Comparison of ENCODE assay signal across 8 cellular contexts in genomic region chr22:50498322-50498861, GRCh38. TPM values are rescaled to one million over a fixed set of nuclear protein-coding genes. Genes with fewer than 3 reads are reported as not detected.
DNase-seq lines count a peak whose midpoint lies in the region; ATAC-seq and TF ChIP-seq lines count a peak whose summit lies in the region.

No MANE protein-coding gene starts in this region.

- no peaks in the 10 kb centered on the region for H3K4me1 ChIP-seq in lung (ENCODE audit: control insufficient read depth in 2 of 2, insufficient read depth in 2 of 2, low read length in 2 of 2)

- H3K27ac ChIP-seq in lung (ENCODE audit: low read depth in 1 of 2, low read length in 1 of 2), result no peak overlapping the region

- WGBS in lung, 2 donors, result 11 to 18% methylated on average over 13 of the region's 13 CpGs

- peak; percentile 78 for TF ChIP-seq CTCF in lung (IDR thresholded peaks at IDR 0.05; ENCODE audit: control extremely low read depth, extremely low read depth)

- H3K36me3 ChIP-seq in lung (ENCODE audit: control insufficient read depth in 2 of 2, insufficient read depth in 2 of 2, low read length in 2 of 2), result peaks cover 0 to 12% of the 10 kb centered on the region in 2 donors

- H3K27me3 ChIP-seq in lung (ENCODE audit: control insufficient read depth, insufficient read depth), result no peaks in the 10 kb centered on the region

- no peak overlapping the region for H3K4me3 ChIP-seq in lung

- peak; percentile 81 for ATAC-seq in lung (ENCODE audit: insufficient read depth, low FRiP score)
- ATAC-seq in HG02588 (IDR thresholded peaks at IDR 0.05; ENCODE audit: unreplicated experiment), result no peak

- DNase-seq in AG08395 (ENCODE audit: low spot score) (peak; percentile 70), GM19240 (ENCODE audit: insufficient read length, low spot score) (peak; percentile 65), NCI-H526 treated with DMSO at 0.1 percent for 48 hours (lab: John Stamatoyannopoulos, UW) (peak; percentile 60), lung (ENCODE audit: low spot score) (peak; percentile 77)
- peak; percentile 61 to 63 for DNase-seq in activated CD4-positive, alpha-beta T cell treated with anti-CD3 and anti-CD28 coated beads, Interleukin-2, amount 50 U/mL, for 4 hours
- DNase-seq in effector CD8-positive, alpha-beta T cell (lab: John Stamatoyannopoulos, UW), result peak; percentile 48
- peak; percentile 52 for DNase-seq in stimulated activated CD8-positive, alpha-beta memory T cell treated with anti-CD3 and anti-CD28 coated beads, Interleukin-4, amount 100 ng/mL, for 24 hours (ENCODE audit: low read depth)

- H3K9me3 ChIP-seq in lung (ENCODE audit: control insufficient read depth in 2 of 2, insufficient read depth in 1 of 2, low read length in 1 of 2), result no peaks in the 10 kb centered on the region

RNA-seq across cellular contexts. Expression of gene LMF2, which starts 9.1 kb away (rescaled TPM):
- 10 to 100 TPM; 29.8 to 84.6 TPM for total RNA-seq in lung
- polyA plus RNA-seq in lung, result 10 to 100 TPM; 47.8 to 53.0 TPM

RNA-seq across cellular contexts. Expression of gene NCAPH2, which starts 9.6 kb away (rescaled TPM):
- total RNA-seq in lung, result 10 to 100 TPM; 30.2 to 56.3 TPM
- 10 to 100 TPM; 27.8 to 64.4 TPM for polyA plus RNA-seq in lung

RNA-seq across cellular contexts. Expression of gene MIOX, which starts 11.7 kb away (rescaled TPM):
- total RNA-seq in lung, result not detected
- polyA plus RNA-seq in lung, result under 1 TPM in 1 of 2 donors, not detected in 1; 0.08 TPM

RNA-seq across cellular contexts. Expression of gene ADM2, which starts 17.0 kb away (rescaled TPM):
- 1 to 10 TPM in 1 of 2 donors, under 1 TPM in 1; 0.74 to 5.7 TPM for total RNA-seq in lung
- polyA plus RNA-seq in lung, result 1 to 10 TPM; 2.2 to 3.1 TPM

RNA-seq across cellular contexts. Expression of gene SBF1, which starts 23.6 kb away (rescaled TPM):
- 10 to 100 TPM; 30.1 to 76.9 TPM for total RNA-seq in lung
- 10 to 100 TPM; 34.2 to 34.3 TPM for polyA plus RNA-seq in lung
